ENCODE assay signal across 1 cellular context in genomic region chrX:91389026-91389425, GRCh38.
TF ChIP-seq lines count a peak whose summit lies in the region.

No MANE protein-coding gene starts in this region.

TF ChIP-seq in SK-N-SH, 30 proteins besides CTCF, POLR2A, EP300 and RAD21 (continued from another document):
- no peak for TF ChIP-seq REST (IDR thresholded peaks at IDR 0.05; ENCODE audit: low read depth, low read length)
- TF ChIP-seq FOSL2 (IDR thresholded peaks at IDR 0.05; ENCODE audit: borderline replicate concordance, low read depth): no peak
- no peak for TF ChIP-seq GABPA (IDR thresholded peaks at IDR 0.05; ENCODE audit: low read depth)
- no peak for TF ChIP-seq IRF3 (IDR thresholded peaks at IDR 0.05; ENCODE audit: low read depth, low read length)
- TF ChIP-seq CHD2 (IDR thresholded peaks at IDR 0.05; ENCODE audit: low read length, partially characterized antibody): no peak
- no peak for TF ChIP-seq ELF1 (IDR thresholded peaks at IDR 0.05)
- TF ChIP-seq RXRA (IDR thresholded peaks at IDR 0.05; ENCODE audit: borderline replicate concordance, low read depth): no peak
TF ChIP-seq in SK-N-SH: peak in this region for 0.
